12 cellular contexts compared by ENCODE assay signal in genomic region chr11:64183890-64184289, GRCh38. TPM values are rescaled to one million over a fixed set of nuclear protein-coding genes. Genes with fewer than 3 reads are reported as not detected.
A peak's percentile ranks its signal among the peaks of the same experiment; 100 is the strongest.
DNase-seq lines count a peak whose midpoint lies in the region; ATAC-seq and TF ChIP-seq lines count a peak whose summit lies in the region.
"Had no signal": no experiment of that assay in that cellular context is flagged by ENCODE, and none has a peak within 500 bp of the region (broad histone marks: within the 10 kb centered on the region; RNA-seq: fewer than 3 reads in every experiment).

No MANE protein-coding gene starts in this region.

- H3K9me2 ChIP-seq in OCI-LY7 (ENCODE audit: insufficient read depth, low read length): no peaks in the 10 kb centered on the region

- H3K79me2 ChIP-seq in OCI-LY7 (ENCODE audit: insufficient read depth, low read depth, low read length): peaks cover 22% of the 10 kb centered on the region

- intact Hi-C loops in heart left ventricle (cut with DNase I): no loop called here
- intact Hi-C loops in OCI-LY7 (cut with micrococcal nuclease; ENCODE audit: unreplicated experiment): loop anchor here (2.0 kb wide), 1 partner anchor 23 kb away; the partner anchor contains the start of gene FERMT3

- no peak for ATAC-seq in heart left ventricle

- no peaks in the 10 kb centered on the region for H3K27me3 ChIP-seq in cardiac muscle cell
- no peaks in the 10 kb centered on the region for H3K27me3 ChIP-seq in heart left ventricle
- H3K27me3 ChIP-seq: BE2C had no signal

- no peak for TF ChIP-seq CTCF in cardiac muscle cell (IDR thresholded peaks at IDR 0.05; ENCODE audit: low read depth, low read length)
- TF ChIP-seq CTCF in heart left ventricle (IDR thresholded peaks at IDR 0.05): no peak
- no peak for TF ChIP-seq CTCF in OCI-LY7 (conservative IDR thresholded peaks at IDR 0.05; ENCODE audit: low read length)
- no peak for TF ChIP-seq CTCF in fibroblast of the aortic adventitia (IDR thresholded peaks at IDR 0.05; ENCODE audit: insufficient read depth, low read length)

- H3K36me3 ChIP-seq in cardiac muscle cell: no peaks in the 10 kb centered on the region
- H3K36me3 ChIP-seq in heart left ventricle: peaks cover 0 to 11% (median 0%) of the 10 kb centered on the region in 9 donors
- H3K36me3 ChIP-seq in OCI-LY7 (ENCODE audit: insufficient read depth, low read length): peaks cover 6% of the 10 kb centered on the region

- H4K20me1 ChIP-seq in OCI-LY7 (ENCODE audit: insufficient read depth, low read length): peaks cover 8% of the 10 kb centered on the region; the same call in 1 of the 2 replicates

- BruUV-seq in OCI-LY7 (replicated peaks; lab: Mats Ljungman, UMichigan): no TSS peak

- peak overlapping the region; percentile 85 for H3K4me2 ChIP-seq in OCI-LY7 (ENCODE audit: low read length)

- H3K4me3 ChIP-seq in cardiac muscle cell: no peak overlapping the region
- H3K4me3 ChIP-seq in heart left ventricle: no peak overlapping the region
- H3K4me3 ChIP-seq in OCI-LY7 (ENCODE audit: low read depth, low read length, poor library complexity, severe bottlenecking): peak overlapping the region; percentile 75
- H3K4me3 ChIP-seq in fibroblast of the aortic adventitia (ENCODE audit: low read depth, low read length): peak overlapping the region; percentile 14

- WGBS in heart left ventricle, 4 donors: 88 to 93% (median 90%) methylated on average over 7 of the region's 7 CpGs

- TF ChIP-seq POLR2A in heart left ventricle (IDR thresholded peaks at IDR 0.05): no peak

- CTCF ChIA-PET in OCI-LY7 (lab: Charles Lee; ENCODE audit: unreplicated experiment): no interaction called here

- H3K4me1 ChIP-seq in cardiac muscle cell (ENCODE audit: low read depth): peaks cover 13% of the 10 kb centered on the region
- H3K4me1 ChIP-seq in heart left ventricle: peaks cover 5 to 52% (median 44%) of the 10 kb centered on the region in 12 donors
- H3K4me1 ChIP-seq in OCI-LY7 (ENCODE audit: insufficient read depth, low read length, poor library complexity, severe bottlenecking): peaks cover 34% of the 10 kb centered on the region
- H3K4me1 ChIP-seq: BE2C had no signal

- H3K9me3 ChIP-seq in cardiac muscle cell (ENCODE audit: low read depth): no peaks in the 10 kb centered on the region
- H3K9me3 ChIP-seq in heart left ventricle: no peaks in the 10 kb centered on the region
- H3K9me3 ChIP-seq in OCI-LY7 (ENCODE audit: low read length): no peaks in the 10 kb centered on the region
- H3K9me3 ChIP-seq: BE2C had no signal

- no peak overlapping the region for H2AFZ ChIP-seq in OCI-LY7 (ENCODE audit: low read length)

- DNase-seq in cardiac muscle cell (ENCODE audit: low read depth in 1 of 2, low spot score in 1 of 2) (no peak), heart left ventricle (no peak), OCI-LY7 (ENCODE audit: low spot score) (no peak), fibroblast of the aortic adventitia (ENCODE audit: low read depth) (no peak), NCI-H1092 treated with DMSO at 0.1 percent for 48 hours (lab: John Stamatoyannopoulos, UW) (no peak), GM03348 (ENCODE audit: low spot score) (no peak), dermis blood vessel endothelial cell (no peak)
- DNase-seq: BE2C; effector CD4-positive, alpha-beta T cell; hippocampal formation; NCI-H1048 had no signal

- POLR2A ChIA-PET in OCI-LY7 (lab: Charles Lee): interaction anchor here (0.6 to 3.6 kb wide), 3 partner anchors 9 to 206 kb away, joined by 3 to 28 read pairs (median 3); partner anchors contain the start of gene FERMT3

- H3K27ac ChIP-seq in cardiac muscle cell (peak overlapping the region; percentile 27), heart left ventricle (peak overlapping the region in 4 of 12 donors; percentile 22 to 98 (median 97)), OCI-LY7 (ENCODE audit: low read depth, low read length, poor library complexity, severe bottlenecking) (no peak overlapping the region), temporal lobe (ENCODE audit: low read depth, low read length) (peak overlapping the region; percentile 22)

RNA-seq across cellular contexts. Expression of gene STIP1, which starts 2.1 kb away (rescaled TPM):
- total RNA-seq in cardiac muscle cell: 231 and 244 TPM in 2 replicates
- 229 and 240 TPM in 2 replicates for polyA plus RNA-seq in cardiac muscle cell
- 100 to 1,000 TPM in 2 of 9 donors, 10 to 100 TPM in 7; 74.9 to 143 (median 88.8) TPM for total RNA-seq in heart left ventricle
- polyA plus RNA-seq in heart left ventricle: 100 to 1,000 TPM in 1 of 2 donors, 10 to 100 TPM in 1; 68.8 to 175 TPM
- 271 and 309 TPM in 2 replicates for total RNA-seq in OCI-LY7 (2014; rRNA removed; shearing (Covaris generic))
- total RNA-seq in OCI-LY7 (2022): 186 and 240 TPM in 2 replicates
- total RNA-seq in fibroblast of the aortic adventitia (ENCODE audit: low replicate concordance): 112 and 142 TPM in 2 replicates
- total RNA-seq in temporal lobe: 62.9 TPM
- total RNA-seq in dermis blood vessel endothelial cell: 139 and 191 TPM in 2 replicates

RNA-seq across cellular contexts. Expression of gene MACROD1, which starts 18.0 kb away (rescaled TPM):
- total RNA-seq in cardiac muscle cell: 116 and 156 TPM in 2 replicates
- 134 and 198 TPM in 2 replicates for polyA plus RNA-seq in cardiac muscle cell
- total RNA-seq in heart left ventricle: 100 to 1,000 TPM in 6 of 9 donors, 10 to 100 TPM in 3; 61.3 to 166 (median 116) TPM
- polyA plus RNA-seq in heart left ventricle: 100 to 1,000 TPM in 1 of 2 donors, 10 to 100 TPM in 1; 48.9 to 287 TPM
- 24.8 and 25.4 TPM in 2 replicates for total RNA-seq in OCI-LY7 (2014; rRNA removed; shearing (Covaris generic))
- 14.4 and 14.7 TPM in 2 replicates for total RNA-seq in OCI-LY7 (2022)
- 7.6 and 14.5 TPM in 2 replicates for total RNA-seq in fibroblast of the aortic adventitia (ENCODE audit: low replicate concordance)
- total RNA-seq in temporal lobe: 12.0 TPM
- total RNA-seq in dermis blood vessel endothelial cell: 17.5 and 29.3 TPM in 2 replicates

RNA-seq across cellular contexts. Expression of gene FERMT3, which starts 22.6 kb away (rescaled TPM):
- 0.11 and 1.8 TPM in 2 replicates for total RNA-seq in cardiac muscle cell
- polyA plus RNA-seq in cardiac muscle cell: 1.1 and 2.1 TPM in 2 replicates
- 10 to 100 TPM in 2 of 9 donors, 1 to 10 TPM in 7; 3.4 to 71.5 (median 5.7) TPM for total RNA-seq in heart left ventricle
- 1 to 10 TPM; 2.8 to 7.9 TPM for polyA plus RNA-seq in heart left ventricle
- total RNA-seq in OCI-LY7 (2014; rRNA removed; shearing (Covaris generic)): 116 and 120 TPM in 2 replicates
- total RNA-seq in OCI-LY7 (2022): 167 and 201 TPM in 2 replicates
- 7.0 and 7.2 TPM in 2 replicates for total RNA-seq in fibroblast of the aortic adventitia (ENCODE audit: low replicate concordance)
- 0.98 TPM for total RNA-seq in temporal lobe
- 6.5 and 26.5 TPM in 2 replicates for total RNA-seq in dermis blood vessel endothelial cell

RNA-seq across cellular contexts. Expression of gene TRPT1, which starts 42.1 kb away (rescaled TPM):
- 117 and 131 TPM in 2 replicates for total RNA-seq in cardiac muscle cell
- polyA plus RNA-seq in cardiac muscle cell: 137 and 161 TPM in 2 replicates
- total RNA-seq in heart left ventricle: 100 to 1,000 TPM in 2 of 9 donors, 10 to 100 TPM in 7; 51.2 to 146 (median 63.3) TPM
- polyA plus RNA-seq in heart left ventricle: 100 to 1,000 TPM in 1 of 2 donors, 10 to 100 TPM in 1; 65.3 to 123 TPM
- total RNA-seq in OCI-LY7 (2014; rRNA removed; shearing (Covaris generic)): 35.7 and 49.0 TPM in 2 replicates
- total RNA-seq in OCI-LY7 (2022): 40.1 and 40.6 TPM in 2 replicates
- 18.9 and 33.3 TPM in 2 replicates for total RNA-seq in fibroblast of the aortic adventitia (ENCODE audit: low replicate concordance)
- 5.4 TPM for total RNA-seq in temporal lobe
- total RNA-seq in dermis blood vessel endothelial cell: 24.1 and 45.6 TPM in 2 replicates

RNA-seq across cellular contexts. Expression of gene NUDT22, which starts 42.2 kb away (rescaled TPM):
- total RNA-seq in cardiac muscle cell (76.0 and 98.8 TPM in 2 replicates), heart left ventricle (10 to 100 TPM; 63.7 to 93.0 (median 70.3) TPM), OCI-LY7 (2022) (98.4 and 100 TPM in 2 replicates), fibroblast of the aortic adventitia (ENCODE audit: low replicate concordance) (39.0 and 50.9 TPM in 2 replicates), temporal lobe (10.6 TPM), dermis blood vessel endothelial cell (43.2 and 44.6 TPM in 2 replicates)
- polyA plus RNA-seq in cardiac muscle cell (88.3 and 90.6 TPM in 2 replicates), heart left ventricle (10 to 100 TPM; 74.9 to 90.9 TPM)
- 54.6 and 81.4 TPM in 2 replicates for total RNA-seq in OCI-LY7 (2014; rRNA removed; shearing (Covaris generic))

Comparison
In these comparisons a context has a peak if more than half of its experiments do, and no peak if none do; other contexts are left out.
1. H3K4me3 ChIP-seq: peak in OCI-LY7 (single experiment) and fibroblast of the aortic adventitia (single experiment); none in cardiac muscle cell (single experiment) and heart left ventricle (0 of 12).